8 cellular contexts compared by ENCODE assay signal in the genomic region with DNA sequence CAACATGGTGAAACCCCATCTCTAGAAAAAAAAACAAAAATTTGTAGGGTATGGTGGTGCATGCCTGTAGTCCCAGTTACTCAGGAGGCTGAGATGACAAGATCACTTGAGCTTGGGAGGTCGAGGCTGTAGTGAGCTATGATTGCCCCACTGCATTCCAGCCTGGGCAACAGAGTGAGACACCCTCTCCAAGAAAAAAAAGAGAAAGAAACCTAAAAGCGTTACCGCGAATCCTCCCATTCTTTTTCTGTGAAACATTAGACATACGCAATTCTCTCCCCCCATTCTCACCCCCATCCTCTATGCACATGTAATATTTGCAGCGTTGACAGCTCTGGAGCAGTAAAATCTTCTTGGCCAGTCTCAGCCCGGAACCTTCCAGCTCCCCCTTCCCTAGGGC. TPM values are rescaled to one million over a fixed set of nuclear protein-coding genes. Genes with fewer than 3 reads are reported as not detected.
DNase-seq lines count a peak whose midpoint lies in the region; ATAC-seq lines count a peak whose summit lies in the region.

No MANE protein-coding gene starts in this region.

- no peaks in the 10 kb centered on the region for H3K36me3 Mint-ChIP-seq in activated naive CD8-positive, alpha-beta T cell treated with anti-CD3 and anti-CD28 coated beads, Interleukin-2, amount 50 U/mL, for 24 hours (ENCODE audit: low read depth)
- no peaks in the 10 kb centered on the region for H3K36me3 Mint-ChIP-seq in activated CD4-positive, alpha-beta T cell treated with anti-CD3 and anti-CD28 coated beads for 36 hours (ENCODE audit: low read depth)

- peak; percentile 67 for DNase-seq in GM23248
- no peak for DNase-seq in activated naive CD8-positive, alpha-beta T cell treated with anti-CD3 and anti-CD28 coated beads, Interleukin-2, amount 50 U/mL, for 24 hours
- DNase-seq in DMS53 treated with DMSO at 0.1 percent for 48 hours (lab: John Stamatoyannopoulos, UW; ENCODE audit: unreplicated experiment): no peak
- no peak for DNase-seq in SK-N-DZ (ENCODE audit: low spot score)
- DNase-seq in activated CD4-positive, alpha-beta T cell treated with anti-CD3 and anti-CD28 coated beads for 36 hours: no peak

- no peaks in the 10 kb centered on the region for H3K9me2 ChIP-seq in GM23248 (ENCODE audit: insufficient read depth)

- H3K36me3 ChIP-seq in GM23248 (ENCODE audit: low read depth): no peaks in the 10 kb centered on the region
- H3K36me3 ChIP-seq in iPS-15b (ENCODE audit: control insufficient read depth, insufficient read depth, low read length): no peaks in the 10 kb centered on the region
- no peaks in the 10 kb centered on the region for H3K36me3 ChIP-seq in skeletal muscle satellite cell (ENCODE audit: insufficient read depth, low read length)

- H3K4me2 ChIP-seq in GM23248 (ENCODE audit: unreplicated experiment) (peak overlapping the region; percentile 93), skeletal muscle satellite cell (ENCODE audit: low read length) (peak overlapping the region; percentile 97)

- POLR2A ChIA-PET in activated CD4-positive, alpha-beta T cell treated with anti-CD3 and anti-CD28 coated beads for 36 hours (lab: Charles Lee): interaction anchor here (0.6 to 1.6 kb wide), 6 partner anchors 21 to 545 kb away, joined by 3 to 9 read pairs (median 4); partner anchors contain the start of gene CSTPP1

- peaks cover 51% of the 10 kb centered on the region for H3F3A ChIP-seq in GM23248 (ENCODE audit: insufficient read depth)

- H3K27me3 Mint-ChIP-seq in activated naive CD8-positive, alpha-beta T cell treated with anti-CD3 and anti-CD28 coated beads, Interleukin-2, amount 50 U/mL, for 24 hours: peaks cover 63% of the 10 kb centered on the region
- H3K27me3 Mint-ChIP-seq in activated CD4-positive, alpha-beta T cell treated with anti-CD3 and anti-CD28 coated beads for 36 hours: peaks cover 58% of the 10 kb centered on the region

- 3 to 4% methylated on average over 7 of the region's 7 CpGs for WGBS in GM23248 (ENCODE audit: low coverage in 1 of 2, low lambda C conversion rate in 2 of 2, missing lambda C conversion rate in 2 of 2), 2 experiments

- H3K4me3 ChIP-seq in GM23248 (peak overlapping the region; percentile 71), iPS-15b (ENCODE audit: low read depth, low read length) (peak overlapping the region; percentile 68), skeletal muscle satellite cell (ENCODE audit: low read length) (peak overlapping the region; percentile 68)

- no peaks in the 10 kb centered on the region for H4K20me1 ChIP-seq in GM23248 (ENCODE audit: insufficient read depth)

- in situ Hi-C loops in GM23248 (cut with MboI): no loop called here

- CTCF ChIA-PET in activated CD4-positive, alpha-beta T cell treated with anti-CD3 and anti-CD28 coated beads for 36 hours (lab: Charles Lee): interaction anchor here (0.6 to 1.7 kb wide), 17 partner anchors 9 to 573 kb away, joined by 3 to 9 read pairs (median 4); partner anchors contain the start of gene CSTPP1

- H3K9ac ChIP-seq in GM23248 (peak overlapping the region; percentile 70), iPS-15b (ENCODE audit: low read depth, low read length) (no peak overlapping the region), skeletal muscle satellite cell (ENCODE audit: low read depth, low read length) (peak overlapping the region; percentile 28)

- ATAC-seq in activated naive CD8-positive, alpha-beta T cell treated with anti-CD3 and anti-CD28 coated beads, Interleukin-2, amount 50 U/mL, for 24 hours: no peak
- ATAC-seq in GM19023 (IDR thresholded peaks at IDR 0.05; ENCODE audit: unreplicated experiment): no peak
- ATAC-seq in activated CD4-positive, alpha-beta T cell treated with anti-CD3 and anti-CD28 coated beads for 36 hours: no peak

- no peaks in the 10 kb centered on the region for H3K9me3 ChIP-seq in GM23248 (ENCODE audit: low read depth)
- no peaks in the 10 kb centered on the region for H3K9me3 ChIP-seq in iPS-15b (ENCODE audit: control insufficient read depth, insufficient read depth, low read length)
- H3K9me3 ChIP-seq in skeletal muscle satellite cell (replicated peaks; ENCODE audit: low read length): no peaks in the 10 kb centered on the region

- peak overlapping the region; percentile 65 for H3K27ac ChIP-seq in GM23248

- H3K79me2 ChIP-seq in GM23248 (ENCODE audit: insufficient read depth): no peaks in the 10 kb centered on the region

- H3K9me3 Mint-ChIP-seq in activated naive CD8-positive, alpha-beta T cell treated with anti-CD3 and anti-CD28 coated beads, Interleukin-2, amount 50 U/mL, for 24 hours: no peaks in the 10 kb centered on the region
- no peaks in the 10 kb centered on the region for H3K9me3 Mint-ChIP-seq in activated CD4-positive, alpha-beta T cell treated with anti-CD3 and anti-CD28 coated beads for 36 hours (ENCODE audit: low read depth)

- intact Hi-C loops in activated CD4-positive, alpha-beta T cell treated with anti-CD3 and anti-CD28 coated beads for 36 hours (cut with DNase I, micrococcal nuclease): no loop called here

- peak overlapping the region; percentile 81 for H3K4me3 Mint-ChIP-seq in activated naive CD8-positive, alpha-beta T cell treated with anti-CD3 and anti-CD28 coated beads, Interleukin-2, amount 50 U/mL, for 24 hours
- H3K4me3 Mint-ChIP-seq in activated CD4-positive, alpha-beta T cell treated with anti-CD3 and anti-CD28 coated beads for 36 hours: no peak overlapping the region

- no peak overlapping the region for H3K27ac Mint-ChIP-seq in activated naive CD8-positive, alpha-beta T cell treated with anti-CD3 and anti-CD28 coated beads, Interleukin-2, amount 50 U/mL, for 24 hours
- no peak overlapping the region for H3K27ac Mint-ChIP-seq in activated CD4-positive, alpha-beta T cell treated with anti-CD3 and anti-CD28 coated beads for 36 hours

- H2AFZ ChIP-seq in GM23248: peak overlapping the region; percentile 78

- H3K4me1 ChIP-seq in GM23248 (ENCODE audit: insufficient read depth) (peaks cover 42% of the 10 kb centered on the region), iPS-15b (ENCODE audit: control insufficient read depth, insufficient read depth, low read length) (peaks cover 30% of the 10 kb centered on the region), skeletal muscle satellite cell (ENCODE audit: control insufficient read depth, insufficient read depth, low read length) (peaks cover 54% of the 10 kb centered on the region)

- H3K4me1 Mint-ChIP-seq in activated naive CD8-positive, alpha-beta T cell treated with anti-CD3 and anti-CD28 coated beads, Interleukin-2, amount 50 U/mL, for 24 hours: peaks cover 27% of the 10 kb centered on the region
- H3K4me1 Mint-ChIP-seq in activated CD4-positive, alpha-beta T cell treated with anti-CD3 and anti-CD28 coated beads for 36 hours: peaks cover 25% of the 10 kb centered on the region

- no peaks in the 10 kb centered on the region for H3K27me3 ChIP-seq in GM23248 (replicated peaks; ENCODE audit: insufficient read depth)
- peaks cover 46% of the 10 kb centered on the region for H3K27me3 ChIP-seq in iPS-15b (ENCODE audit: control insufficient read depth, insufficient read depth, low read length)
- H3K27me3 ChIP-seq in skeletal muscle satellite cell (ENCODE audit: control insufficient read depth, insufficient read depth, low read length): no peaks in the 10 kb centered on the region

RNA-seq across cellular contexts. Expression of gene LRP4, which starts 2.1 kb away (rescaled TPM):
- 2.0 and 2.9 TPM in 2 replicates for total RNA-seq in GM23248 (2014; rRNA removed; shearing (Covaris generic))
- polyA plus RNA-seq in GM23248 (2016; fragmentation: Nextera tagmentation; extraction: Ambion mirVana): 1.4 and 2.0 TPM in 2 replicates
- 3.5 and 4.6 TPM in 2 replicates for total RNA-seq in skeletal muscle satellite cell (2012; rRNA removed)
- polyA plus RNA-seq in SK-N-DZ (2014; cell fraction: cytosol; rRNA removed): 4.2 and 5.8 TPM in 2 replicates
- 5.7 and 9.1 TPM in 2 replicates for polyA plus RNA-seq in SK-N-DZ (2014; cell fraction: nucleus; rRNA removed)
- under 1 TPM; 0.02 to 0.18 TPM for total RNA-seq in activated CD4-positive, alpha-beta T cell treated with anti-CD3 and anti-CD28 coated beads for 36 hours

RNA-seq across cellular contexts. Expression of gene CSTPP1, which starts 20.3 kb away (rescaled TPM):
- 21.7 and 31.5 TPM in 2 replicates for total RNA-seq in GM23248 (2014; rRNA removed; shearing (Covaris generic))
- 39.9 and 42.4 TPM in 2 replicates for polyA plus RNA-seq in GM23248 (2016; fragmentation: Nextera tagmentation; extraction: Ambion mirVana)
- total RNA-seq in skeletal muscle satellite cell (2012; rRNA removed): 17.0 and 19.7 TPM in 2 replicates
- 40.4 and 41.4 TPM in 2 replicates for polyA plus RNA-seq in SK-N-DZ (2014; cell fraction: cytosol; rRNA removed)
- polyA plus RNA-seq in SK-N-DZ (2014; cell fraction: nucleus; rRNA removed): 20.4 and 22.5 TPM in 2 replicates
- total RNA-seq in activated CD4-positive, alpha-beta T cell treated with anti-CD3 and anti-CD28 coated beads for 36 hours: 10 to 100 TPM; 17.9 to 18.6 TPM
